Comparison of ENCODE assay signal across 8 cellular contexts in genomic region chr17:7403902-7404736, GRCh38. TPM values are rescaled to one million over a fixed set of nuclear protein-coding genes. Genes with fewer than 3 reads are reported as not detected.
DNase-seq lines count a peak whose midpoint lies in the region; ATAC-seq and TF ChIP-seq lines count a peak whose summit lies in the region.

Gene TMEM256, minus strand, starts transcription at chr17:7404097. Its CDS starts 13 bp downstream, at chr17:7404084.

- DNase-seq in ACHN (peak; percentile 100), NCI-H226 (peak; percentile 99), WTC11 (ENCODE audit: low spot score) (peak; percentile 99), cardiac fibroblast (ENCODE audit: low read depth in 2 of 2) (peak; percentile 100), iPS-NIHi7 (ENCODE audit: extremely low spot score) (peak; percentile 90), smooth muscle cell (lab: John Stamatoyannopoulos, UW; ENCODE audit: unreplicated experiment) (peak; percentile 100)

- no peaks in the 10 kb centered on the region for H3K9me3 Mint-ChIP-seq in WTC11

- peaks cover 7% of the 10 kb centered on the region for H3K36me3 Mint-ChIP-seq in WTC11

- no peaks in the 10 kb centered on the region for H3K27me3 ChIP-seq in smooth muscle cell (ENCODE audit: low read depth)

- H3K36me3 ChIP-seq in smooth muscle cell (ENCODE audit: low read depth) = no peaks in the 10 kb centered on the region

- H4K20me1 ChIP-seq in smooth muscle cell (ENCODE audit: low read depth) = peaks cover 23% of the 10 kb centered on the region

- no peaks in the 10 kb centered on the region for H3K9me3 ChIP-seq in smooth muscle cell (replicated peaks; ENCODE audit: low read depth)

- under 1% methylated on average over 49 of the region's 53 CpGs for WGBS in smooth muscle cell (ENCODE audit: low lambda C conversion rate)

- peak within 1 kb of the TSS; percentile 89 for H3K4me2 ChIP-seq in smooth muscle cell

- in situ Hi-C loops in ACHN (cut with HindIII; ENCODE audit: low pct_ligation_motif_present, low pct_unique_long_range_greater_than_20kb, low sequenced_read_pairs) = no loop called here

- TF ChIP-seq CTCF in WTC11 (IDR thresholded peaks at IDR 0.05) = no peak
- no peak for TF ChIP-seq CTCF in cardiac fibroblast (IDR thresholded peaks at IDR 0.05; ENCODE audit: low read depth, low read length)
- TF ChIP-seq CTCF in smooth muscle cell (IDR thresholded peaks at IDR 0.05; ENCODE audit: borderline replicate concordance, insufficient read depth, poor library complexity, severe bottlenecking) = no peak

- H3F3A ChIP-seq in smooth muscle cell (ENCODE audit: low read depth) = peaks cover 4% of the 10 kb centered on the region

- peak within 1 kb of the TSS; percentile 80 for H2AFZ ChIP-seq in smooth muscle cell (ENCODE audit: low read depth)

- CTCF ChIA-PET in WTC11 (lab: Charles Lee) = interaction anchor here (0.6 to 3.3 kb wide), 40 partner anchors 10 to 1522 kb away, joined by 3 to 59 read pairs (median 5); partner anchors contain the start of genes ACAP1, CHRNB1, KCTD11 and NEURL4

- H3K4me1 ChIP-seq in smooth muscle cell (ENCODE audit: low read depth) = peaks cover 16% of the 10 kb centered on the region

- no peaks in the 10 kb centered on the region; the same call in 1 of the 2 replicates for H3K27me3 Mint-ChIP-seq in WTC11 (ENCODE audit: low read depth)

- H3K9ac ChIP-seq in smooth muscle cell (ENCODE audit: low read depth) = peak within 1 kb of the TSS; percentile 83

- peak within 1 kb of the TSS; percentile 84 for H3K4me3 Mint-ChIP-seq in WTC11

- ATAC-seq in GM18907 (IDR thresholded peaks at IDR 0.05; ENCODE audit: unreplicated experiment) (peak; percentile 91), HG03159 (IDR thresholded peaks at IDR 0.05; ENCODE audit: unreplicated experiment) (peak; percentile 92), WTC11 (peak; percentile 87)

- H3K27ac Mint-ChIP-seq in WTC11 = peak within 1 kb of the TSS; percentile 85

- H3K4me1 Mint-ChIP-seq in WTC11 = peaks cover 29% of the 10 kb centered on the region

- peaks cover 12% of the 10 kb centered on the region for H3K79me2 ChIP-seq in smooth muscle cell (ENCODE audit: low read depth)

- peak within 1 kb of the TSS; percentile 77 for H3K27ac ChIP-seq in smooth muscle cell (ENCODE audit: low read depth)

- POLR2A ChIA-PET in WTC11 (lab: Charles Lee) = interaction anchor here (0.6 to 2.5 kb wide), 22 partner anchors 9 to 185 kb away, joined by 3 to 38 read pairs (median 4); partner anchors contain the start of genes ACAP1, CHRNB1, NEURL4 and PLSCR3

- H3K4me3 ChIP-seq in cardiac fibroblast (replicated peaks in 1 of 2; ENCODE audit: low read depth in 2 of 2, low read length in 2 of 2) (peak within 1 kb of the TSS; percentile 75 to 81), smooth muscle cell (peak within 1 kb of the TSS; percentile 91)

TF ChIP-seq in WTC11, 78 proteins besides CTCF, POLR2A, EP300 and RAD21 (continues in another document):
- TF ChIP-seq JAZF1 (CRISPR knock-in tag; IDR thresholded peaks at IDR 0.05) = no peak
- peak; percentile 77 for TF ChIP-seq NFYB (CRISPR knock-in tag; conservative IDR thresholded peaks at IDR 0.05; ENCODE audit: low read depth)
- TF ChIP-seq ATF1 (CRISPR knock-in tag; IDR thresholded peaks at IDR 0.05) = no peak
- TF ChIP-seq NR3C1 (CRISPR knock-in tag; conservative IDR thresholded peaks at IDR 0.05; ENCODE audit: low read depth) = no peak
- TF ChIP-seq FOXP4 (CRISPR knock-in tag; IDR thresholded peaks at IDR 0.05) = no peak
- TF ChIP-seq TCF7 (CRISPR knock-in tag; IDR thresholded peaks at IDR 0.05; ENCODE audit: low read depth) = no peak
- 0 out of 2 replicates have a peak, but pooled peaks have one; percentile 12 for TF ChIP-seq MAX (CRISPR knock-in tag; IDR thresholded peaks at IDR 0.05)
- 0 out of 2 replicates have a peak, but pooled peaks have one; percentile 17 for TF ChIP-seq CREB1 (CRISPR knock-in tag; IDR thresholded peaks at IDR 0.05)
- TF ChIP-seq CREM (CRISPR knock-in tag; IDR thresholded peaks at IDR 0.05) = 0 out of 2 replicates have a peak, but pooled peaks have one; percentile 32
- 0 out of 2 replicates have a peak, but pooled peaks have one; percentile 22 for TF ChIP-seq ESRRA (CRISPR knock-in tag; IDR thresholded peaks at IDR 0.05; ENCODE audit: borderline replicate concordance)
- TF ChIP-seq SP1 (CRISPR knock-in tag; conservative IDR thresholded peaks at IDR 0.05) = peak; percentile 66
- no peak for TF ChIP-seq RELA (CRISPR knock-in tag; IDR thresholded peaks at IDR 0.05; ENCODE audit: borderline replicate concordance)
- no peak for TF ChIP-seq ZNF532 (CRISPR knock-in tag; IDR thresholded peaks at IDR 0.05; ENCODE audit: borderline replicate concordance)
- no peak for TF ChIP-seq GRHL2 (CRISPR knock-in tag; IDR thresholded peaks at IDR 0.05; ENCODE audit: insufficient replicate concordance, severe bottlenecking)
- 0 out of 2 replicates have a peak, but pooled peaks have one; percentile 43 for TF ChIP-seq E2F5 (CRISPR knock-in tag; IDR thresholded peaks at IDR 0.05)
- TF ChIP-seq ZNF263 (CRISPR knock-in tag; IDR thresholded peaks at IDR 0.05; ENCODE audit: low read depth) = no peak
- no peak for TF ChIP-seq FOXJ3 (CRISPR knock-in tag; IDR thresholded peaks at IDR 0.05; ENCODE audit: borderline replicate concordance)
- TF ChIP-seq MXD4 (CRISPR knock-in tag; IDR thresholded peaks at IDR 0.05; ENCODE audit: borderline replicate concordance) = no peak

RNA-seq across cellular contexts. Expression of gene TMEM256, which starts in this region (rescaled TPM):
- 132 to 180 TPM (median 178 TPM) in 3 replicates for total RNA-seq in WTC11 (2021)
- total RNA-seq in smooth muscle cell = 75.6 and 133 TPM in 2 replicates
- polyA plus RNA-seq in smooth muscle cell = 87.9 and 90.6 TPM in 2 replicates

Comparison
In these comparisons a context has a peak if more than half of its experiments do, and no peak if none do; other contexts are left out.
1. Peak in every context shown above with its lines: DNase-seq, ATAC-seq, H3K4me3 ChIP-seq and H3K27ac ChIP-seq.